17 cellular contexts compared by ENCODE assay signal in genomic region chr17:56184650-56185049, GRCh38. TPM values are rescaled to one million over a fixed set of nuclear protein-coding genes. Genes with fewer than 3 reads are reported as not detected.
DNase-seq lines count a peak whose midpoint lies in the region; ATAC-seq, FAIRE-seq and TF ChIP-seq lines count a peak whose summit lies in the region.
"Had no signal": no experiment of that assay in that cellular context is flagged by ENCODE, and none has a peak within 500 bp of the region (broad histone marks: within the 10 kb centered on the region; RNA-seq: fewer than 3 reads in every experiment).

No MANE protein-coding gene starts in this region.

- DNase-seq in H54 (ENCODE audit: insufficient read length, low spot score) (no peak), NB4 (ENCODE audit: low read depth) (peak; percentile 64), fibroblast of villous mesenchyme (ENCODE audit: low read depth) (peak; percentile 31), skeletal muscle cell (ENCODE audit: low read depth) (peak; percentile 72), NCI-H146 treated with DMSO at 0.1 percent for 48 hours (lab: John Stamatoyannopoulos, UW; ENCODE audit: unreplicated experiment) (no peak), left lobe of liver (ENCODE audit: low spot score) (no peak), D721Med (ENCODE audit: insufficient read length, low spot score) (no peak)
- DNase-seq: C1 segment of cervical spinal cord, DMS 273 treated with DMSO at 0.1 percent for 48 hours, KBM-7, NCI-H1930, NCI-H526 treated with DMSO at 0.1 percent for 48 hours, SHP77, SK-N-SH had no signal

- H3K4me3 ChIP-seq in NB4 (ENCODE audit: low read depth, low read length): no peak overlapping the region
- no peak overlapping the region for H3K4me3 ChIP-seq in fibroblast of villous mesenchyme (ENCODE audit: low read depth, low read length)
- H3K4me3 ChIP-seq in skeletal muscle cell (ENCODE audit: low read depth, low read length): no peak overlapping the region
- H3K4me3 ChIP-seq: A549 had no signal

- FAIRE-seq in H54 (lab: Jason Lieb, UNC) (peak; percentile 45), D721Med (lab: Jason Lieb, UNC) (no peak)
- FAIRE-seq: A549 had no signal

- ATAC-seq in left lobe of liver: no peak
- no peak for ATAC-seq in HG03439 (IDR thresholded peaks at IDR 0.05; ENCODE audit: unreplicated experiment)
- ATAC-seq: A549, HCT116 had no signal

- no peak for TF ChIP-seq POLR2A in H54 (IDR thresholded peaks at IDR 0.05; ENCODE audit: low read depth, low read length)
- no peak for TF ChIP-seq POLR2A in NB4 (IDR thresholded peaks at IDR 0.05; ENCODE audit: extremely low read depth, insufficient read length)

- TF ChIP-seq CTCF in NB4 (IDR thresholded peaks at IDR 0.05; ENCODE audit: low read depth, low read length) (no peak), fibroblast of villous mesenchyme (IDR thresholded peaks at IDR 0.05; ENCODE audit: insufficient read depth, low read depth, low read length) (no peak), D721Med (IDR thresholded peaks at IDR 0.05; ENCODE audit: insufficient read depth, missing control alignments) (no peak)

RNA-seq across cellular contexts. Expression of gene ANKFN1, which starts 31.4 kb away (rescaled TPM):
- total RNA-seq in fibroblast of villous mesenchyme: under 0.01 TPM in 2 replicates
- total RNA-seq in left lobe of liver: not detected

Comparison
In these comparisons a context has a peak if more than half of its experiments do, and no peak if none do; other contexts are left out.
1. DNase-seq: peak in NB4 (single experiment), fibroblast of villous mesenchyme (single experiment) and skeletal muscle cell (single experiment); none in H54 (single experiment), NCI-H146 treated with DMSO at 0.1 percent for 48 hours (single experiment), left lobe of liver (single experiment) and D721Med (single experiment).